8 cellular contexts compared by ENCODE assay signal in the genomic region with DNA sequence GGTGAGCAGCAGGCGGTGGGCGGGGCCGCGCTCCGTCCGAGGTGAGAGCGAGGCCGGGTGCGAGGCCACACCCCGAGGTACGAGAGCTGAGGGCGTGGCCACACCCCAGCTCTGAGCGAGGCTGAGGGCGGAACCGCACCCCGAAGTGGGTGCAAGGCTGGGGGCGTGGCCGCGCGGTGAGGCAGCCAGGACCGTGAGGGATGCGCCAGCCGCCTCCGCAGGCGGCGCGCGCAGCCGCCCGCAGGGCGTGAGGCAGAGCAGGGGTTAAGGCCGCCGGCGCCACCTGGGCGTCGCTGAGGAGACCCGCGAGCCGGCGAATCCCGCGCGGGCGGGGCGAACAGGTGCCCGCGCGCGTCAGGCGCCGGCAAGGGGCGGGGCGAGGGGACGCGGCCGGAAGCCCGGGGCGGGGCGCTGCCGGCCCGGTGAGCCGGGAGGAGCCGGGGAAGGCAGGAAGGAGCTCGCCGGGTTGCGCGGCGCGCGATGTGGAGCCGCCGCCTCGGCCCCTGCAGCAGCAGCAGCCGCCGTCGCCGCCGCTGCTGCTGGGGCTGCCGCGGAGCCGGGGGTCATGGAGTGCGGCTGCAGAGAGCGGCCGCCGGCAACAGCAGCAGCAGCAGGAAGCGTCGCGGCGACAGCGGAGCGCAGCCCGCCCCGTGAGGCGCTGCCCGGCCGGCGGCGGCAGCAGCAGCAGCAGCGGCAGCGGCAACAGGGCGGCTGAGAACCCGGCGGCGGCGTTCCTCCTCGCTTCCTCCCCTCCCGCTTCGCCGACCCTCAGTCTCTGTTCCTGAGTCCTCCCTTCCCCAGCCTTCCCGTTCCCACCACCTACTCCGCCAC. TPM values are rescaled to one million over a fixed set of nuclear protein-coding genes. Genes with fewer than 3 reads are reported as not detected.
A peak's percentile ranks its signal among the peaks of the same experiment; 100 is the strongest.
DNase-seq lines count a peak whose midpoint lies in the region; FAIRE-seq and TF ChIP-seq lines count a peak whose summit lies in the region.

A gene with protein sequence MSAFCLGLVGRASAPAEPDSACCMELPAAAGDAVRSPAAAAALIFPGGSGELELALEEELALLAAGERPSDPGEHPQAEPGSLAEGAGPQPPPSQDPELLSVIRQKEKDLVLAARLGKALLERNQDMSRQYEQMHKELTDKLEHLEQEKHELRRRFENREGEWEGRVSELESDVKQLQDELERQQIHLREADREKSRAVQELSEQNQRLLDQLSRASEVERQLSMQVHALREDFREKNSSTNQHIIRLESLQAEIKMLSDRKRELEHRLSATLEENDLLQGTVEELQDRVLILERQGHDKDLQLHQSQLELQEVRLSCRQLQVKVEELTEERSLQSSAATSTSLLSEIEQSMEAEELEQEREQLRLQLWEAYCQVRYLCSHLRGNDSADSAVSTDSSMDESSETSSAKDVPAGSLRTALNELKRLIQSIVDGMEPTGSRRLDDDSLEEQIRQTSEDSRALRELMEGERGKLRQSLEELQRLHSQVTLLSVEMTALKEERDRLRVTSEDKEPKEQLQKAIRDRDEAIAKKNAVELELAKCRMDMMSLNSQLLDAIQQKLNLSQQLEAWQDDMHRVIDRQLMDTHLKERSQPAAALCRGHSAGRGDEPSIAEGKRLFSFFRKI (plus strand): TSS at position 449 of the 831 bp plus-strand sequence. CDS start 633 bp downstream, outside the sequence.

- DNase-seq in ELR (ENCODE audit: low read depth) (peak; percentile 62), H54 (ENCODE audit: insufficient read length, low spot score) (peak; percentile 93), LoVo (ENCODE audit: low spot score) (peak; percentile 100), foreskin fibroblast (peak; percentile 20 to 64), neuronal stem cell (ENCODE audit: low spot score) (peak; percentile 77), superior temporal gyrus (ENCODE audit: extremely low spot score) (peak; percentile 45)
- peak; percentile 98 for DNase-seq in activated T-helper 9 cell treated with anti-CD3 and anti-CD28 coated beads, Interleukin-2, amount 50 U/mL, for 16 hours (ENCODE audit: low read depth)

- peak; percentile 80 for FAIRE-seq in H54 (lab: Jason Lieb, UNC)

- peak within 1 kb of the TSS; percentile 27 for H3K18ac ChIP-seq in neuronal stem cell (ENCODE audit: low read length)

- H2AFZ ChIP-seq in neuronal stem cell (ENCODE audit: low read length) = peak within 1 kb of the TSS; percentile 98

- H3K9me3 ChIP-seq in neuronal stem cell (replicated peaks in 1 of 2; ENCODE audit: control insufficient read depth in 2 of 2, insufficient read depth in 1 of 2, low read depth in 1 of 2, low read length in 2 of 2) = no peaks in the 10 kb centered on the region

- no peak within 1 kb of the TSS for H4K8ac ChIP-seq in neuronal stem cell (ENCODE audit: low read depth, low read length)

- no peak for TF ChIP-seq CTCF in foreskin fibroblast (IDR thresholded peaks at IDR 0.05; ENCODE audit: low read depth, low read length)

- H3K27me3 ChIP-seq in neuronal stem cell (ENCODE audit: control insufficient read depth in 3 of 3, insufficient read depth in 3 of 3, low read depth in 1 of 3, low read length in 3 of 3) = peaks cover 2 to 58% (median 11%) of the 10 kb centered on the region in 3 experiments

- TF ChIP-seq POLR2A in H54 (IDR thresholded peaks at IDR 0.05; ENCODE audit: low read depth, low read length) = no peak
- TF ChIP-seq POLR2A in Raji (IDR thresholded peaks at IDR 0.05; ENCODE audit: insufficient read depth, low read depth, low read length) = peak; percentile 74

- H3K36me3 ChIP-seq in neuronal stem cell (replicated peaks in 1 of 2; ENCODE audit: control insufficient read depth in 2 of 2, insufficient read depth in 2 of 2, low read length in 2 of 2) = no peaks in the 10 kb centered on the region

- no peak within 1 kb of the TSS for H2BK15ac ChIP-seq in neuronal stem cell (ENCODE audit: low read length)

- H3K4me3 ChIP-seq in foreskin fibroblast (ENCODE audit: low read depth in 1 of 2, low read length in 2 of 2) (peak within 1 kb of the TSS; percentile 42 to 46), neuronal stem cell (ENCODE audit: low read length in 2 of 2) (peak within 1 kb of the TSS; percentile 71 to 89)

- no peak within 1 kb of the TSS for H4K91ac ChIP-seq in neuronal stem cell (ENCODE audit: low read depth, low read length, poor library complexity)

- H3K4ac ChIP-seq in neuronal stem cell (ENCODE audit: low read length) = no peak within 1 kb of the TSS

- no peak within 1 kb of the TSS for H2BK120ac ChIP-seq in neuronal stem cell (ENCODE audit: low read depth, low read length)

- peaks cover 4 to 6% of the 10 kb centered on the region in 2 donors for H3K4me1 ChIP-seq in neuronal stem cell (ENCODE audit: control insufficient read depth in 2 of 2, insufficient read depth in 1 of 2, low read depth in 1 of 2, low read length in 2 of 2)

- peak within 1 kb of the TSS; percentile 61 for H3K27ac ChIP-seq in neuronal stem cell (replicated peaks; ENCODE audit: low read length)

- peak within 1 kb of the TSS; percentile 81 for H3K9ac ChIP-seq in neuronal stem cell (ENCODE audit: low read depth, low read length, poor library complexity)

- WGBS in neuronal stem cell (ENCODE audit: extremely low coverage in 2 of 2, insufficient read length in 2 of 2, insufficient replicate concordance in 1 of 2), 2 donors = no CpG with 5 or more reads among the region's 111 CpGs

- no peak within 1 kb of the TSS for H2AK5ac ChIP-seq in neuronal stem cell (ENCODE audit: low read depth, low read length)

- H2BK12ac ChIP-seq in neuronal stem cell (ENCODE audit: low read length) = no peak within 1 kb of the TSS

- H2BK5ac ChIP-seq in neuronal stem cell (ENCODE audit: low read length) = no peak within 1 kb of the TSS

- no peak within 1 kb of the TSS for H3K14ac ChIP-seq in neuronal stem cell (ENCODE audit: low read length)

- H3K79me1 ChIP-seq in neuronal stem cell (ENCODE audit: low read depth, low read length) = no peaks in the 10 kb centered on the region

- peak within 1 kb of the TSS; percentile 91 for H3K4me2 ChIP-seq in neuronal stem cell (ENCODE audit: insufficient read depth, low read length, poor library complexity, severe bottlenecking)

- H3K23ac ChIP-seq in neuronal stem cell (ENCODE audit: low read depth, low read length, poor library complexity) = peak within 1 kb of the TSS; percentile 8

RNA-seq across cellular contexts. Expression of the gene that starts here (rescaled TPM):
- 1.1 TPM for polyA plus RNA-seq in neuronal stem cell (2013, experiment 1 of 2)
- polyA plus RNA-seq in neuronal stem cell (2013, experiment 2 of 2) = 0.94 TPM

Comparison
In these comparisons a context has a peak if more than half of its experiments do, and no peak if none do; other contexts are left out.
1. Peak in every context shown above with its lines: DNase-seq, H3K4me3 ChIP-seq and H3K27ac ChIP-seq.
2. DNase-seq: peak in every context shown above with its lines; median percentile 100 in LoVo; 98 in activated T-helper 9 cell treated with anti-CD3 and anti-CD28 coated beads, Interleukin-2, amount 50 U/mL, for 16 hours; 93 in H54; 77 in neuronal stem cell; 62 in ELR; 45 in superior temporal gyrus; 42 in foreskin fibroblast.